ENCODE assay signal across 8 cellular contexts in genomic region chr3:128879991-128880390, GRCh38. TPM values are rescaled to one million over a fixed set of nuclear protein-coding genes. Genes with fewer than 3 reads are reported as not detected.
DNase-seq lines count a peak whose midpoint lies in the region; ATAC-seq and TF ChIP-seq lines count a peak whose summit lies in the region.

No MANE protein-coding gene starts in this region.

- H3K36me3 ChIP-seq in HUES6 (ENCODE audit: control insufficient read depth, insufficient read depth, low read length) (peaks cover 27% of the 10 kb centered on the region), breast epithelium (no peaks in the 10 kb centered on the region), mucosa of stomach (ENCODE audit: control insufficient read depth, insufficient read depth, low read length) (no peaks in the 10 kb centered on the region)

- H3K27ac ChIP-seq in AG04450 (ENCODE audit: low read depth, low read length) (peak overlapping the region; percentile 85), HUES6 (ENCODE audit: low read depth, low read length) (peak overlapping the region; percentile 91), breast epithelium (peak overlapping the region; percentile 95 to 97)

- no peaks in the 10 kb centered on the region for H3K27me3 ChIP-seq in AG04450 (ENCODE audit: control insufficient read depth, insufficient read depth, low read length)
- 0 out of 2 replicates have a peak, but pooled peaks cover under 1% of the 10 kb centered on the region for H3K27me3 ChIP-seq in HUES6 (ENCODE audit: control insufficient read depth, insufficient read depth, low read length)
- no peaks in the 10 kb centered on the region for H3K27me3 ChIP-seq in breast epithelium
- H3K27me3 ChIP-seq in mucosa of stomach (ENCODE audit: control insufficient read depth, insufficient read depth, low read length) = no peaks in the 10 kb centered on the region

- POLR2A ChIA-PET in AG04450 (lab: Yijun Ruan, JAX) = no interaction called here

- H3K9me3 ChIP-seq in AG04450 (ENCODE audit: control insufficient read depth, insufficient read depth, low read length) (no peaks in the 10 kb centered on the region), HUES6 (ENCODE audit: control insufficient read depth, insufficient read depth, low read depth, low read length) (no peaks in the 10 kb centered on the region), breast epithelium (no peaks in the 10 kb centered on the region), mucosa of stomach (ENCODE audit: control insufficient read depth, low read length) (no peaks in the 10 kb centered on the region)

- CTCF ChIA-PET in AG04450 (lab: Charles Lee) = interaction anchor here (0.9 to 3.4 kb wide), 3 partner anchors 13 to 199 kb away, joined by 4 to 22 read pairs (median 6); no protein-coding TSS in a partner anchor

- DNase-seq in AG04450 (ENCODE audit: low read depth, low spot score) = no peak
- DNase-seq in breast epithelium (ENCODE audit: low spot score in 2 of 2) = no peak
- no peak for DNase-seq in HuH-7.5 (ENCODE audit: low spot score)
- DNase-seq in NCI-H2171 (lab: John Stamatoyannopoulos, UW) = no peak
- no peak for DNase-seq in activated CD8-positive, alpha-beta memory T cell treated with anti-CD3 and anti-CD28 coated beads, Interleukin-2, amount 50 U/mL, for 4 hours

- ATAC-seq in GM18519 (IDR thresholded peaks at IDR 0.05; ENCODE audit: low FRiP score, unreplicated experiment) = no peak

- peak overlapping the region; percentile 98 for H3K9ac ChIP-seq in HUES6 (ENCODE audit: low read length)
- peak overlapping the region; percentile 86 for H3K9ac ChIP-seq in mucosa of stomach (ENCODE audit: low read length)

- TF ChIP-seq POLR2A in breast epithelium (IDR thresholded peaks at IDR 0.05) = no peak

- intact Hi-C loops in breast epithelium (cut with DNase I; ENCODE audit: low total_unique reads) = no loop called here

- TF ChIP-seq CTCF in AG04450 (IDR thresholded peaks at IDR 0.05; ENCODE audit: low read depth, low read length) (no peak), breast epithelium (IDR thresholded peaks at IDR 0.05) (no peak)

- H3K4me1 ChIP-seq in HUES6 (ENCODE audit: control insufficient read depth, insufficient read depth, low read length) = peaks cover 7% of the 10 kb centered on the region; the same call in 1 of the 2 replicates
- H3K4me1 ChIP-seq in breast epithelium = peaks cover 2 to 16% of the 10 kb centered on the region in 2 donors
- peaks cover 24% of the 10 kb centered on the region for H3K4me1 ChIP-seq in mucosa of stomach (ENCODE audit: control insufficient read depth, insufficient read depth, low read length)

- H3K4me3 ChIP-seq in AG04450 (ENCODE audit: low read depth, low read length) (peak overlapping the region; percentile 87), HUES6 (ENCODE audit: low read depth, low read length) (peak overlapping the region; percentile 81), breast epithelium (peak overlapping the region; percentile 68 to 77 (median 74)), mucosa of stomach (ENCODE audit: low read length) (peak overlapping the region; percentile 86)

RNA-seq across cellular contexts. Expression of gene ACAD9, which starts 0.6 kb away (rescaled TPM):
- polyA plus RNA-seq in AG04450 (2011; rRNA removed) = 31.0 and 35.2 TPM in 2 replicates
- polyA minus RNA-seq in AG04450 (2011; rRNA and poly(A)+ RNA removed) = 33.4 and 45.1 TPM in 2 replicates
- total RNA-seq in breast epithelium = 10 to 100 TPM; 33.3 to 59.6 (median 43.9) TPM
